ENCODE assay signal across 15 cellular contexts in genomic region chr19:35315883-35316282, GRCh38. TPM values are rescaled to one million over a fixed set of nuclear protein-coding genes. Genes with fewer than 3 reads are reported as not detected.
A peak's percentile ranks its signal among the peaks of the same experiment; 100 is the strongest.
DNase-seq lines count a peak whose midpoint lies in the region; ATAC-seq and TF ChIP-seq lines count a peak whose summit lies in the region.
"Had no signal": no experiment of that assay in that cellular context is flagged by ENCODE, and none has a peak within 500 bp of the region (broad histone marks: within the 10 kb centered on the region; RNA-seq: fewer than 3 reads in every experiment).

No MANE protein-coding gene starts in this region.

- H3K27ac ChIP-seq in DOHH2 (ENCODE audit: low read depth, low read length) (peak overlapping the region; percentile 98), IMR-90 (ENCODE audit: insufficient read depth, low read length) (no peak overlapping the region)

- no peak overlapping the region for H3K23ac ChIP-seq in IMR-90 (ENCODE audit: low read depth, low read length)

- in situ Hi-C loops in IMR-90 (cut with MboI; ENCODE audit: low sequenced_read_pairs) = no loop called here

- H4K20me1 ChIP-seq in DOHH2 (ENCODE audit: control insufficient read depth, insufficient read depth, low read depth, low read length) (no peaks in the 10 kb centered on the region), IMR-90 (ENCODE audit: insufficient read depth, low read length) (no peaks in the 10 kb centered on the region)

- 23% methylated on average over 6 of the region's 9 CpGs; no CpG with 5 or more reads in 1 of the 2 experiments for WGBS in IMR-90 (ENCODE audit: extremely low coverage in 2 of 2, insufficient read length in 1 of 2), 2 experiments

- ATAC-seq in IMR-90 (ENCODE audit: low read depth) (no peak), activated B cell treated with CpG ODN at 0.5 μM for 24 hours (ENCODE audit: low read depth) (no peak), GM18873 (IDR thresholded peaks at IDR 0.05; ENCODE audit: low FRiP score, unreplicated experiment) (no peak)
- ATAC-seq: GM23338 had no signal

- H3K9me3 Mint-ChIP-seq in activated B cell treated with CpG ODN at 0.5 μM for 24 hours (no peaks in the 10 kb centered on the region), progenitor cell of endocrine pancreas (ENCODE audit: low read depth) (no peaks in the 10 kb centered on the region)
- H3K9me3 Mint-ChIP-seq: GM23338 had no signal

- H2BK20ac ChIP-seq in IMR-90 (ENCODE audit: low read depth, low read length) = no peak overlapping the region

- no peak for TF ChIP-seq POLR2A in IMR-90 (IDR thresholded peaks at IDR 0.05; ENCODE audit: low read depth, low read length)

- H3F3A ChIP-seq in DOHH2 (ENCODE audit: control insufficient read depth, insufficient read depth) = peaks cover 27% of the 10 kb centered on the region

- CTCF ChIA-PET in IMR-90 (lab: Yijun Ruan, JAX) (interaction anchor here (0.6 kb wide), 1 partner anchor 17 kb away, joined by 3 read pairs; no protein-coding TSS in a partner anchor), activated B cell treated with CpG ODN at 0.5 μM for 24 hours (lab: Charles Lee) (interaction anchor here (0.7 to 1.8 kb wide), 5 partner anchors 9 to 179 kb away, joined by 3 to 4 read pairs (median 4); no protein-coding TSS in a partner anchor)

- no peaks in the 10 kb centered on the region for H3K27me3 ChIP-seq in DOHH2 (ENCODE audit: control insufficient read depth, low read length)
- H3K27me3 ChIP-seq in IMR-90 (ENCODE audit: control insufficient read depth, insufficient read depth, low read length) = no peaks in the 10 kb centered on the region; the same call in 1 of the 2 replicates
- H3K27me3 ChIP-seq: MG63 had no signal

- H4K91ac ChIP-seq in IMR-90 (ENCODE audit: insufficient read depth, low read depth, low read length) = no peak overlapping the region

- H3K9me3 ChIP-seq in DOHH2 (ENCODE audit: control insufficient read depth, insufficient read depth, low read length) = no peaks in the 10 kb centered on the region
- H3K9me3 ChIP-seq in IMR-90 (ENCODE audit: control insufficient read depth, insufficient read depth, low read length) = no peaks in the 10 kb centered on the region
- H3K9me3 ChIP-seq: MG63 had no signal

- H3K36me3 ChIP-seq in DOHH2 (ENCODE audit: control insufficient read depth, low read length) (no peaks in the 10 kb centered on the region; the same call in 1 of the 2 replicates), IMR-90 (ENCODE audit: control insufficient read depth, insufficient read depth, low read length) (no peaks in the 10 kb centered on the region)
- H3K36me3 ChIP-seq: MG63 had no signal

- H2AK5ac ChIP-seq in IMR-90 (ENCODE audit: low read depth, low read length) = no peak overlapping the region

- H3K4me1 ChIP-seq in DOHH2 (ENCODE audit: control insufficient read depth, low read length) (peaks cover 99% of the 10 kb centered on the region), IMR-90 (ENCODE audit: control insufficient read depth, insufficient read depth, low read length) (peaks cover 5% of the 10 kb centered on the region)

- H3K9ac ChIP-seq in IMR-90 (ENCODE audit: low read depth, low read length) = no peak overlapping the region

- no peak for TF ChIP-seq RAD21 in IMR-90 (IDR thresholded peaks at IDR 0.05; ENCODE audit: low read length)

- H3K27me3 Mint-ChIP-seq in activated B cell treated with CpG ODN at 0.5 μM for 24 hours = no peaks in the 10 kb centered on the region
- no peaks in the 10 kb centered on the region for H3K27me3 Mint-ChIP-seq in progenitor cell of endocrine pancreas

- no peaks in the 10 kb centered on the region for H3K9me2 ChIP-seq in DOHH2 (replicated peaks; ENCODE audit: control insufficient read depth, low read length)

- H4K5ac ChIP-seq in IMR-90 (ENCODE audit: low read depth, low read length) = no peak overlapping the region

- no peak overlapping the region for H2AK9ac ChIP-seq in IMR-90 (replicated peaks; ENCODE audit: low read depth, low read length, poor library complexity)

- no peaks in the 10 kb centered on the region for H3K79me1 ChIP-seq in IMR-90 (ENCODE audit: low read depth in 1 of 2, low read length in 2 of 2)

- H3K4me3 Mint-ChIP-seq in activated B cell treated with CpG ODN at 0.5 μM for 24 hours (peak overlapping the region; percentile 2), progenitor cell of endocrine pancreas (ENCODE audit: low read depth) (no peak overlapping the region)
- H3K4me3 Mint-ChIP-seq: GM23338 had no signal

- H3K79me2 ChIP-seq in DOHH2 (ENCODE audit: control insufficient read depth, low read length) = no peaks in the 10 kb centered on the region

- DNase-seq in IMR-90 = no peak
- no peak for DNase-seq in activated B cell treated with CpG ODN at 0.5 μM for 24 hours
- no peak for DNase-seq in progenitor cell of endocrine pancreas (ENCODE audit: low spot score, unreplicated experiment)
- no peak for DNase-seq in NCI-H1436 treated with DMSO at 0.1 percent for 48 hours (lab: John Stamatoyannopoulos, UW)
- no peak for DNase-seq in mesenteric fat pad (ENCODE audit: low spot score)
- DNase-seq: KG1, MG63, NCI-H1105, NCI-H82, SIG-M5 had no signal

- no peak overlapping the region for H3K18ac ChIP-seq in IMR-90 (ENCODE audit: low read depth, low read length)

- POLR2A ChIA-PET in IMR-90 (lab: Charles Lee; ENCODE audit: unreplicated experiment) (no interaction called here), activated B cell treated with CpG ODN at 0.5 μM for 24 hours (lab: Charles Lee) (interaction anchor here (1.0 to 11.0 kb wide), 3 partner anchors 16 to 41 kb away, joined by 3 to 304 read pairs (median 124); partner anchors contain the start of genes CD22 and FFAR1)

- dilution Hi-C loops in IMR-90 (cut with HindIII; ENCODE audit: low sequenced_read_pairs, unreplicated experiment) = no loop called here

- H3K27ac Mint-ChIP-seq in activated B cell treated with CpG ODN at 0.5 μM for 24 hours (no peak overlapping the region), progenitor cell of endocrine pancreas (peak overlapping the region; percentile 62)
- H3K27ac Mint-ChIP-seq: GM23338 had no signal

- intact Hi-C loops in IMR-90 (cut with micrococcal nuclease) (no loop called here), activated B cell treated with CpG ODN at 0.5 μM for 24 hours (cut with micrococcal nuclease) (no loop called here)

- H3K4me2 ChIP-seq in DOHH2 (ENCODE audit: low read length) = peak overlapping the region; percentile 86
- no peak overlapping the region for H3K4me2 ChIP-seq in IMR-90 (ENCODE audit: low read depth, low read length)
- H3K4me2 ChIP-seq: GM23338 had no signal

- H3K9me1 ChIP-seq in IMR-90 (ENCODE audit: insufficient read depth, low read length) = 0 out of 2 replicates have a peak, but pooled peaks cover 5% of the 10 kb centered on the region

- H3K4me1 Mint-ChIP-seq in activated B cell treated with CpG ODN at 0.5 μM for 24 hours (peaks cover 76% of the 10 kb centered on the region), progenitor cell of endocrine pancreas (ENCODE audit: low read depth) (peaks cover 9% of the 10 kb centered on the region)

- TF ChIP-seq CTCF in DOHH2 (IDR thresholded peaks at IDR 0.05; ENCODE audit: low read depth, low read length, poor library complexity, severe bottlenecking) (peak; percentile 59), IMR-90 (conservative IDR thresholded peaks at IDR 0.05; ENCODE audit: low read depth, low read length) (no peak), activated B cell treated with CpG ODN at 0.5 μM for 24 hours (IDR thresholded peaks at IDR 0.05) (no peak), progenitor cell of endocrine pancreas (IDR thresholded peaks at IDR 0.05; ENCODE audit: unreplicated experiment) (no peak)

- BruUV-seq in IMR-90 (replicated peaks; lab: Mats Ljungman, UMichigan) = no TSS peak

- no peak overlapping the region for H2BK120ac ChIP-seq in IMR-90 (ENCODE audit: low read depth, low read length)

- no peak overlapping the region for H2BK5ac ChIP-seq in IMR-90 (ENCODE audit: low read depth, low read length, poor library complexity, severe bottlenecking)

- H3K4ac ChIP-seq in IMR-90 (ENCODE audit: low read depth, low read length) = no peak overlapping the region

- no peak overlapping the region for H4K8ac ChIP-seq in IMR-90 (ENCODE audit: low read depth in 2 of 2, low read length in 2 of 2)

- no peaks in the 10 kb centered on the region for H3K36me3 Mint-ChIP-seq in activated B cell treated with CpG ODN at 0.5 μM for 24 hours (ENCODE audit: low read depth)
- H3K36me3 Mint-ChIP-seq in progenitor cell of endocrine pancreas (ENCODE audit: insufficient read depth) = no peaks in the 10 kb centered on the region

- no peak overlapping the region for H3K56ac ChIP-seq in IMR-90 (ENCODE audit: extremely low read depth, insufficient read depth, low read length)

- no peak overlapping the region for H3K14ac ChIP-seq in IMR-90 (replicated peaks; ENCODE audit: low read depth, low read length)

- H2AFZ ChIP-seq in IMR-90 (replicated peaks; ENCODE audit: low read length, poor library complexity) = peak overlapping the region; percentile 32
- H2AFZ ChIP-seq: GM23338 had no signal

- H3K4me3 ChIP-seq in DOHH2 (ENCODE audit: low read length) (peak overlapping the region; percentile 64), IMR-90 (ENCODE audit: insufficient read depth, low read depth, low read length) (no peak overlapping the region)
- H3K4me3 ChIP-seq: GM23338, MG63 had no signal

- no peak overlapping the region for H2BK15ac ChIP-seq in IMR-90 (ENCODE audit: low read depth, low read length)

RNA-seq across cellular contexts. Expression of gene CD22, which starts 13.1 kb away (rescaled TPM):
- total RNA-seq in IMR-90 (2012; rRNA removed) (0.18 TPM in 1 of 2 replicates, not detected in the other), activated B cell treated with CpG ODN at 0.5 μM for 24 hours (920 and 1,096 TPM in 2 replicates), progenitor cell of endocrine pancreas (3.8 and 5.1 TPM in 2 replicates), mesenteric fat pad (1.3 TPM)
- 0.22 TPM in 2 replicates for polyA plus RNA-seq in IMR-90 (2012; rRNA removed)
- 0.03 TPM in 1 of 2 replicates, not detected in the other for polyA plus RNA-seq in IMR-90 (2012; cell fraction: cytosol; rRNA removed)
- 0.06 and 0.23 TPM in 2 replicates for polyA plus RNA-seq in IMR-90 (2012; cell fraction: nucleus; rRNA removed; ENCODE audit: low replicate concordance)
- total RNA-seq: NCI-H460 had no signal
- polyA plus RNA-seq: BJ had no signal

RNA-seq across cellular contexts. Expression of gene MAG, which starts 23.9 kb away (rescaled TPM):
- total RNA-seq in IMR-90 (2012; rRNA removed) = not detected in 2 replicates
- not detected in 2 replicates for polyA plus RNA-seq in IMR-90 (2012; rRNA removed)
- not detected in 2 replicates for polyA plus RNA-seq in IMR-90 (2012; cell fraction: cytosol; rRNA removed)
- polyA plus RNA-seq in IMR-90 (2012; cell fraction: nucleus; rRNA removed; ENCODE audit: low replicate concordance) = not detected in 2 replicates
- total RNA-seq in activated B cell treated with CpG ODN at 0.5 μM for 24 hours = 0.22 and 0.31 TPM in 2 replicates
- total RNA-seq in progenitor cell of endocrine pancreas = 1.4 and 1.7 TPM in 2 replicates
- total RNA-seq in mesenteric fat pad = not detected
- total RNA-seq: NCI-H460 had no signal
- polyA plus RNA-seq: BJ had no signal

RNA-seq across cellular contexts. Expression of gene FFAR1, which starts 31.8 kb away (rescaled TPM):
- not detected in 2 replicates for total RNA-seq in IMR-90 (2012; rRNA removed)
- polyA plus RNA-seq in IMR-90 (2012; rRNA removed) = not detected in 2 replicates
- polyA plus RNA-seq in IMR-90 (2012; cell fraction: cytosol; rRNA removed) = not detected in 2 replicates
- polyA plus RNA-seq in IMR-90 (2012; cell fraction: nucleus; rRNA removed; ENCODE audit: low replicate concordance) = not detected in 2 replicates
- 5.1 and 6.0 TPM in 2 replicates for total RNA-seq in activated B cell treated with CpG ODN at 0.5 μM for 24 hours
- total RNA-seq in progenitor cell of endocrine pancreas = 0.33 and 0.74 TPM in 2 replicates
- not detected for total RNA-seq in mesenteric fat pad
- total RNA-seq: GM23338, NCI-H460 had no signal
- polyA plus RNA-seq: BJ, GM23338 had no signal

RNA-seq across cellular contexts. Expression of gene HAMP, which starts 33.6 kb away (rescaled TPM):
- under 0.01 TPM in 2 replicates for total RNA-seq in IMR-90 (2012; rRNA removed)
- not detected in 2 replicates for polyA plus RNA-seq in IMR-90 (2012; rRNA removed)
- not detected in 2 replicates for polyA plus RNA-seq in IMR-90 (2012; cell fraction: cytosol; rRNA removed)
- 0.03 and 0.25 TPM in 2 replicates for polyA plus RNA-seq in IMR-90 (2012; cell fraction: nucleus; rRNA removed; ENCODE audit: low replicate concordance)
- 1.3 and 2.2 TPM in 2 replicates for total RNA-seq in activated B cell treated with CpG ODN at 0.5 μM for 24 hours
- total RNA-seq in progenitor cell of endocrine pancreas = 0.64 and 1.1 TPM in 2 replicates
- total RNA-seq in mesenteric fat pad = not detected
- total RNA-seq: GM23338, NCI-H460 had no signal
- polyA plus RNA-seq: BJ had no signal

RNA-seq across cellular contexts. Expression of gene FFAR3, which starts 42.4 kb away (rescaled TPM):
- not detected in 2 replicates for total RNA-seq in IMR-90 (2012; rRNA removed)
- polyA plus RNA-seq in IMR-90 (2012; rRNA removed) = not detected in 2 replicates
- polyA plus RNA-seq in IMR-90 (2012; cell fraction: cytosol; rRNA removed) = not detected in 2 replicates
- not detected in 2 replicates for polyA plus RNA-seq in IMR-90 (2012; cell fraction: nucleus; rRNA removed; ENCODE audit: low replicate concordance)
- total RNA-seq in activated B cell treated with CpG ODN at 0.5 μM for 24 hours = 0.16 TPM in 1 of 2 replicates, not detected in the other
- total RNA-seq in progenitor cell of endocrine pancreas = not detected in 2 replicates
- total RNA-seq in mesenteric fat pad = 1.4 TPM
- total RNA-seq: NCI-H460 had no signal
- polyA plus RNA-seq: BJ, GM23338 had no signal

Comparison
In these comparisons a context has a peak if more than half of its experiments do, and no peak if none do; other contexts are left out.
1. RNA of gene CD22, which starts 13.1 kb away (total RNA-seq): 920 to 1,096 TPM in activated B cell treated with CpG ODN at 0.5 μM for 24 hours; 3.8 to 5.1 TPM in progenitor cell of endocrine pancreas, 1.3 TPM in mesenteric fat pad (single experiment) and 0.18 TPM in IMR-90; every median in the first group is over 100 times any median in the second.